12 cellular contexts compared by ENCODE assay signal in the genomic region with DNA sequence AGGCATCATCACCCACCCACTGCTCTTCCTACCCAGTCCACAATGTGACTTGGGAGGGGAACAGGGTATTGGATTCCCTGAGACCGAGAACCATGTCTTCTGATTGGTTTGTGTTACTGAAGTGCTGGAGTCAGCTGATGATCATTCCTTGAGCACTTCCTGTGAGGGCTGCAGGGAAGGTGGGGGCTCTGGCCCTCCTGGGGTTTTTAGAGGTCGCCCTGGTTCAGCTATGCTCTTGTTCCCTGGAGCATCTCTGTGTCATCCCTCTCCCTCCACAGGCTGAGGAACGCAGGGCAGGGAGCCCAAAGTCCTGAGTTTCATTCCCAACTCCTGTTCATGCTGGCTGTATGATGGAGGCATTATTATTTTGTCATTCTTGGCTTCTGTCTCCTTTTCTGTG. TPM values are rescaled to one million over a fixed set of nuclear protein-coding genes. Genes with fewer than 3 reads are reported as not detected.
DNase-seq lines count a peak whose midpoint lies in the region; TF ChIP-seq lines count a peak whose summit lies in the region.
"Had no signal": no experiment of that assay in that cellular context is flagged by ENCODE, and none has a peak within 500 bp of the region (broad histone marks: within the 10 kb centered on the region; RNA-seq: fewer than 3 reads in every experiment).

No MANE protein-coding gene starts in this region.

- no peaks in the 10 kb centered on the region for H3K27me3 ChIP-seq in WERI-Rb-1 (ENCODE audit: insufficient read depth, low read depth, severe bottlenecking)
- H3K27me3 ChIP-seq in Karpas-422 (ENCODE audit: low read length) = no peaks in the 10 kb centered on the region

- peak overlapping the region in 1 of 3 experiments; percentile 1 for H3K4me3 Mint-ChIP-seq in nephron

- H3K9ac ChIP-seq in Karpas-422 (ENCODE audit: low read length) = no peak overlapping the region

- TF ChIP-seq CTCF in nephron (IDR thresholded peaks at IDR 0.05; ENCODE audit: unreplicated experiment in 3 of 3) = no peak
- TF ChIP-seq CTCF in WERI-Rb-1 (IDR thresholded peaks at IDR 0.05; ENCODE audit: low read depth, low read length) = no peak

- DNase-seq in AG08396 (ENCODE audit: low spot score) (peak; percentile 49), RPMI7951 (ENCODE audit: low read depth) (peak; percentile 50), fibroblast of gingiva (ENCODE audit: low read depth) (peak; percentile 90), WERI-Rb-1 (no peak), islet precursor cell (no peak), superior temporal gyrus (ENCODE audit: extremely low spot score) (no peak), Karpas-422 (no peak)
- DNase-seq: activated CD8-positive, alpha-beta memory T cell treated with anti-CD3 and anti-CD28 coated beads, Interleukin-2, amount 50 U/mL, for 4 hours; NCI-H2029 treated with DMSO at 0.1 percent for 48 hours; SHP77 had no signal

- no peak overlapping the region for H3K4me2 ChIP-seq in Karpas-422 (ENCODE audit: low read depth, low read length, poor library complexity, severe bottlenecking)
- H3K4me2 ChIP-seq: smooth muscle cell had no signal

- no peaks in the 10 kb centered on the region for H3K9me3 Mint-ChIP-seq in nephron

- H2AFZ ChIP-seq in Karpas-422 (ENCODE audit: low read length) = no peak overlapping the region

- H3K9me2 ChIP-seq in Karpas-422 (replicated peaks; ENCODE audit: insufficient read depth, low read length) = no peaks in the 10 kb centered on the region

- H3K4me3 ChIP-seq in WERI-Rb-1 (ENCODE audit: low read depth, low read length) (no peak overlapping the region), Karpas-422 (ENCODE audit: low read length) (no peak overlapping the region)
- H3K4me3 ChIP-seq: smooth muscle cell had no signal

- H3K27ac Mint-ChIP-seq in nephron = peak overlapping the region; percentile 20 to 81 (median 76)

- H3K4me1 Mint-ChIP-seq in nephron = peaks cover 26% of the 10 kb centered on the region

- H3K9me3 ChIP-seq in WERI-Rb-1 (ENCODE audit: severe bottlenecking) (no peaks in the 10 kb centered on the region), Karpas-422 (ENCODE audit: low read length) (no peaks in the 10 kb centered on the region)

- H3K27ac ChIP-seq in WERI-Rb-1 = no peak overlapping the region
- H3K27ac ChIP-seq in Karpas-422 (ENCODE audit: low read length) = no peak overlapping the region

- H3K27me3 Mint-ChIP-seq in nephron (ENCODE audit: low read depth) = no peaks in the 10 kb centered on the region

- H3K36me3 Mint-ChIP-seq in nephron (ENCODE audit: low read depth) = peaks cover 35% of the 10 kb centered on the region

- H3K4me1 ChIP-seq in Karpas-422 (ENCODE audit: low read length) = peaks cover 11% of the 10 kb centered on the region

- H3K36me3 ChIP-seq in WERI-Rb-1 (peaks cover 10% of the 10 kb centered on the region), Karpas-422 (ENCODE audit: insufficient read depth, low read length) (peaks cover 10% of the 10 kb centered on the region; the same call in 1 of the 2 replicates)

- peaks cover 8% of the 10 kb centered on the region; the same call in 1 of the 2 replicates for H4K20me1 ChIP-seq in Karpas-422 (ENCODE audit: insufficient read depth, low read depth, low read length)

- peaks cover 86% of the 10 kb centered on the region for H3K79me2 ChIP-seq in Karpas-422 (ENCODE audit: low read length)

RNA-seq across cellular contexts. Expression of gene ZC3H7B, which starts 6.7 kb away (rescaled TPM):
- 19.6 and 22.0 TPM in 2 replicates for total RNA-seq in RPMI7951 (2014; rRNA removed; shearing (Covaris generic))
- 18.1 and 34.2 TPM in 2 replicates for total RNA-seq in Karpas-422 (2014; rRNA removed; shearing (Covaris generic); ENCODE audit: low replicate concordance)

RNA-seq across cellular contexts. Expression of gene RANGAP1, which starts 22.1 kb away (rescaled TPM):
- 68.4 and 72.0 TPM in 2 replicates for total RNA-seq in RPMI7951 (2014; rRNA removed; shearing (Covaris generic))
- 26.3 and 47.3 TPM in 2 replicates for total RNA-seq in Karpas-422 (2014; rRNA removed; shearing (Covaris generic); ENCODE audit: low replicate concordance)

Comparison
In these comparisons a context has a peak if more than half of its experiments do, and no peak if none do; other contexts are left out.
1. DNase-seq: peak in AG08396 (single experiment), RPMI7951 (single experiment) and fibroblast of gingiva (single experiment); none in WERI-Rb-1 (single experiment), islet precursor cell (single experiment), superior temporal gyrus (single experiment) and Karpas-422 (single experiment).